ENCODE assay signal across 18 cellular contexts in the genomic region with DNA sequence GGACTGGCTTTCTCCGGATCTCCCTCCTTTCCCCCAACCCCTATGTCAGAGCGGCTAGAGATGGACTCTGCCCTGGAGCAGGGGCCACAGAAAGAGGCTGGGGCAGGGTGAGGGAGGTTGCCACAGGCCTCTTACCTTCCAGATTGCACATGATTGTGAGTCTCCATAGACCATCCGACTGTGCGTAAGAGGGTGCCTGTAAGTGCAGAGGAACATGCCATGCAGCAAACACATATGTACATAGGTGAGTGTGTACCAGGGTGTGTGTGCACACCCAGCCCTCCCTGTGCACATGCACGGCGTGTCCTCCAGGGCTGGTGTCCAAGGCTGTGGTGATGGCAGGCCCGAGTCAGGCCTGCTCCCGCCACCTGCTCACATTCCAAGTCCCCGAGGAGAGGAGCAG. TPM values are rescaled to one million over a fixed set of nuclear protein-coding genes. Genes with fewer than 3 reads are reported as not detected.
DNase-seq lines count a peak whose midpoint lies in the region; ATAC-seq and TF ChIP-seq lines count a peak whose summit lies in the region.
"Had no signal": no experiment of that assay in that cellular context is flagged by ENCODE, and none has a peak within 500 bp of the region (broad histone marks: within the 10 kb centered on the region; RNA-seq: fewer than 3 reads in every experiment).

No MANE protein-coding gene starts in this region.

- no TSS peak for BruUV-seq in PC-9 (replicated peaks; lab: Mats Ljungman, UMichigan)

- no peak overlapping the region for H3K4me2 ChIP-seq in PC-9

- POLR2A ChIA-PET in PC-9 (lab: Charles Lee; ENCODE audit: unreplicated experiment) = no interaction called here

- no peak overlapping the region for H2AFZ ChIP-seq in PC-9

- H3K4me1 ChIP-seq in BE2C = peaks cover 91% of the 10 kb centered on the region
- peaks cover 49% of the 10 kb centered on the region for H3K4me1 ChIP-seq in cardiac muscle cell (ENCODE audit: low read depth)
- no peaks in the 10 kb centered on the region for H3K4me1 ChIP-seq in mucosa of descending colon (ENCODE audit: low read depth)
- no peaks in the 10 kb centered on the region for H3K4me1 ChIP-seq in PC-9 (replicated peaks; ENCODE audit: insufficient read depth)
- H3K4me1 ChIP-seq: foreskin keratinocyte, SJCRH30, thyroid gland had no signal

- TF ChIP-seq CTCF in BE2C (IDR thresholded peaks at IDR 0.05; ENCODE audit: low read depth, low read length) (no peak), cardiac muscle cell (IDR thresholded peaks at IDR 0.05; ENCODE audit: low read depth, low read length) (no peak), mucosa of descending colon (IDR thresholded peaks at IDR 0.05) (no peak), PC-9 (conservative IDR thresholded peaks at IDR 0.05) (no peak)

- peak overlapping the region; percentile 16 for H3K27ac ChIP-seq in cardiac muscle cell
- no peak overlapping the region for H3K27ac ChIP-seq in PC-9
- H3K27ac ChIP-seq: foreskin keratinocyte, SJCRH30, thyroid gland had no signal

- ATAC-seq in mucosa of descending colon (peak; percentile 26), HG03439 (IDR thresholded peaks at IDR 0.05; ENCODE audit: unreplicated experiment) (no peak)
- ATAC-seq: foreskin keratinocyte; natural killer cell treated with Interleukin-12 subunit alpha and Interleukin-12 subunit beta and Interleukin-15 and Interleukin-18, amount 100 ng/mL, for 72 hours had no signal

- CTCF ChIA-PET in PC-9 (lab: Charles Lee) = no interaction called here

- intact Hi-C loops in mucosa of descending colon (cut with DNase I, micrococcal nuclease) (no loop called here), PC-9 (cut with micrococcal nuclease; ENCODE audit: unreplicated experiment) (no loop called here)

- H3K27me3 ChIP-seq in BE2C (no peaks in the 10 kb centered on the region), cardiac muscle cell (no peaks in the 10 kb centered on the region), PC-9 (ENCODE audit: insufficient read depth, low read depth) (no peaks in the 10 kb centered on the region)
- H3K27me3 ChIP-seq: SJCRH30, thyroid gland had no signal

- no peak overlapping the region for H3K4me3 ChIP-seq in BE2C (ENCODE audit: low read depth, low read length)
- H3K4me3 ChIP-seq in cardiac muscle cell = no peak overlapping the region
- H3K4me3 ChIP-seq in mucosa of descending colon = no peak overlapping the region
- no peak overlapping the region for H3K4me3 ChIP-seq in PC-9
- H3K4me3 ChIP-seq: SJCRH30, thyroid gland had no signal

- peaks cover 98% of the 10 kb centered on the region for H3K36me3 ChIP-seq in BE2C
- no peaks in the 10 kb centered on the region for H3K36me3 ChIP-seq in cardiac muscle cell
- H3K36me3 ChIP-seq in mucosa of descending colon (ENCODE audit: low read depth) = no peaks in the 10 kb centered on the region
- H3K36me3 ChIP-seq in PC-9 (ENCODE audit: low read depth) = no peaks in the 10 kb centered on the region
- H3K36me3 ChIP-seq: SJCRH30, thyroid gland had no signal

- H4K20me1 ChIP-seq in PC-9 (ENCODE audit: insufficient read depth) = no peaks in the 10 kb centered on the region

- 0 out of 2 replicates have a peak, but pooled peaks cover 5% of the 10 kb centered on the region for H3F3A ChIP-seq in PC-9 (ENCODE audit: insufficient read depth, low read depth)

- DNase-seq in BE2C (peak; percentile 58), HuH-7 (ENCODE audit: low spot score) (peak; percentile 70), cardiac muscle cell (ENCODE audit: low read depth in 1 of 2, low spot score in 1 of 2) (no peak), mucosa of descending colon (peak in 2 of 3 donors; percentile 13 to 25), midbrain (lab: John Stamatoyannopoulos, UW) (no peak), NCI-H2171 (lab: John Stamatoyannopoulos, UW) (no peak), PC-9 (no peak)
- DNase-seq: activated CD4-positive, alpha-beta T cell treated with anti-CD3 and anti-CD28 coated beads for 48 hours; foreskin keratinocyte; GDM1; Kasumi-1; NCI-H1105 treated with DMSO at 0.1 percent for 48 hours; NCI-H446 treated with DMSO at 0.1 percent for 48 hours; SJCRH30; stimulated activated CD4-positive, alpha-beta T cell treated with anti-CD3 and anti-CD28 coated beads, Interleukin-4, amount 100 ng/mL, for 1 hour; thyroid gland had no signal

- H3K9me2 ChIP-seq in PC-9 (ENCODE audit: insufficient read depth) = no peaks in the 10 kb centered on the region

- H3K79me2 ChIP-seq in PC-9 (ENCODE audit: low read depth) = no peaks in the 10 kb centered on the region

- no peaks in the 10 kb centered on the region for H3K9me3 ChIP-seq in BE2C
- no peaks in the 10 kb centered on the region for H3K9me3 ChIP-seq in cardiac muscle cell (ENCODE audit: low read depth)
- H3K9me3 ChIP-seq in mucosa of descending colon = no peaks in the 10 kb centered on the region
- H3K9me3 ChIP-seq in PC-9 (ENCODE audit: insufficient read depth, low read depth) = no peaks in the 10 kb centered on the region
- H3K9me3 ChIP-seq: SJCRH30, thyroid gland had no signal

RNA-seq across cellular contexts. Expression of gene FAM222A, which starts 28.3 kb away (rescaled TPM):
- polyA plus RNA-seq in BE2C (2012; ENCODE audit: insufficient read depth, insufficient read length, low read depth) = 227 TPM
- 35.5 and 42.9 TPM in 2 replicates for total RNA-seq in cardiac muscle cell
- 25.4 and 42.1 TPM in 2 replicates for polyA plus RNA-seq in cardiac muscle cell
- total RNA-seq in mucosa of descending colon = 1 to 10 TPM; 1.7 to 4.4 (median 3.5) TPM
- 2.3 and 3.1 TPM in 2 replicates for total RNA-seq in PC-9 (2021)

Comparison
In these comparisons a context has a peak if more than half of its experiments do, and no peak if none do; other contexts are left out.
1. DNase-seq: peak in BE2C (single experiment), HuH-7 (single experiment) and mucosa of descending colon (2 of 3); none in cardiac muscle cell (0 of 2), midbrain (single experiment), NCI-H2171 (single experiment) and PC-9 (0 of 2).